Comparison of ENCODE assay signal across 17 cellular contexts in genomic region chr7:23210502-23210901, GRCh38.
"Had no signal": no experiment of that assay in that cellular context is flagged by ENCODE, and none has a peak within 500 bp of the region (broad histone marks: within the 10 kb centered on the region; RNA-seq: fewer than 3 reads in every experiment).

No MANE protein-coding gene starts in this region.

- ATAC-seq: body of pancreas; mucosa of descending colon; stimulated activated naive B cell treated with anti-CD40 and anti-IgM and Interleukin-4, amounts not matched to agents 10 μg/mL and 1 μg/mL and 100 μg/mL, for 72 hours had no signal

- H3K4me3 ChIP-seq: body of pancreas, mucosa of descending colon, spleen, thoracic aorta had no signal

- H3K9me3 ChIP-seq: body of pancreas, mucosa of descending colon, spleen, thoracic aorta had no signal

- H3K4me1 ChIP-seq: parathyroid adenoma had no signal

- H3K27ac ChIP-seq: body of pancreas, epithelial cell of prostate, parathyroid adenoma, thoracic aorta had no signal

- DNase-seq: activated B cell treated with CpG ODN at 0.5 μM for 24 hours; activated CD4-positive, alpha-beta memory T cell treated with anti-CD3 and anti-CD28 coated beads for 36 hours; activated CD4-positive, alpha-beta T cell treated with anti-CD3 and anti-CD28 coated beads for 4 hours; activated naive CD8-positive, alpha-beta T cell treated with anti-CD3 and anti-CD28 coated beads for 36 hours; activated T-cell treated with anti-CD3 and anti-CD28 coated beads for 4 hours; amniotic stem cell; foreskin fibroblast; mesenchymal stem cell; mucosa of descending colon; naive B cell; spleen; stimulated activated CD4-positive, alpha-beta T cell treated with anti-CD3 and anti-CD28 coated beads, Interleukin-4, amount 100 ng/mL, for 4 hours; stimulated activated naive B cell treated with anti-CD40 and anti-IgM and Interleukin-4, amounts not matched to agents 10 μg/mL and 1 μg/mL and 100 μg/mL, for 72 hours had no signal

- H3K27me3 ChIP-seq: body of pancreas had no signal

- H3K36me3 ChIP-seq: spleen, thoracic aorta had no signal
